In the genomic region with DNA sequence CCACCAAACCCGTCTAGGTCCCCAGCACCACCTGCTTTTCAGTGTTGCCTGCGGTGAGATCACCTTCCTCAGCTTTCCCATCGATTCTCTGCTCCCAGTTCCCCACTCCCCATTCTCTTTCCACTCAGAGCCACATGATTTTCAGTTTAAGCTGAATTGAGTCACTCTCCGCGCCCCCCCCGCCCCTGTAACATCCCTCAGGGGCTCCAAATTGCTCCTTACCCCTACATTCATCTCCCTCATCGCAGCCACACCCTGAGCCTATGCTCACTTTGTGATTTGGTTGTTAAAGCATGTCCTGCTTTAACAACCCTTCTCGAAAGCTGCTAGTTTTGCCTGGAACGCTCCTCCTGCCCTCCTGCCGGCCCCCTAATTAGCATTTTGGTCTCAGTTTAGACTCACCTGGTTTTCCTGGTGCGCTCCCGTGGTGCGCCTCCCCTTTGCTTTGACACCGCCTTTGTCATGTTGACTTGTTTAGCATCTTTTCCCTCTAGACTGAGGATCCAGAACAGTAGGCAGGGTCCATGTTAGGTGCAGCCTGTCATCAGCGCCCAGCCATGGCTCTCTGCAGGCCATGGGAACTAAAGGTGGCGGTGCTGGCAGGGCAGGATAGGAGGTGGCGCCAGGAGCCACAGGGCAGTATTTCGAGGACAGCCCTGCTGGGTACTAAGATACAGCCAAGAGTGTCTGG, we compare ENCODE assay signal across 10 cellular contexts.
A peak's percentile ranks its signal among the peaks of the same experiment; 100 is the strongest.
DNase-seq lines count a peak whose midpoint lies in the region; ATAC-seq and TF ChIP-seq lines count a peak whose summit lies in the region.
"Had no signal": no experiment of that assay in that cellular context is flagged by ENCODE, and none has a peak within 500 bp of the region (broad histone marks: within the 10 kb centered on the region; RNA-seq: fewer than 3 reads in every experiment).

No MANE protein-coding gene starts in this region.

- intact Hi-C loops in CD4-positive, alpha-beta T cell (cut with DNase I, micrococcal nuclease): loop anchor here (1.0 to 2.0 kb wide), 5 partner anchors 61 to 252 kb away; no protein-coding TSS in a partner anchor
- intact Hi-C loops in colonic mucosa (cut with DNase I): loop anchor here (2.0 kb wide), 2 partner anchors 61 to 251 kb away; a partner anchor contains a TSS

- WGBS in tibial nerve, 2 donors: 75 to 80% methylated on average over 18 of the region's 18 CpGs

- H3K27me3 Mint-ChIP-seq in CD4-positive, alpha-beta T cell: peaks cover 3% of the 10 kb centered on the region
- no peaks in the 10 kb centered on the region for H3K27me3 Mint-ChIP-seq in IgD-negative memory B cell

- CTCF ChIA-PET in CD4-positive, alpha-beta T cell (lab: Charles Lee): interaction anchor here (0.5 to 6.3 kb wide), 29 partner anchors 9 to 278 kb away, joined by 3 to 94 read pairs (median 5); a partner anchor contains a TSS

- H3K27ac ChIP-seq in CD4-positive, alpha-beta T cell (ENCODE audit: low read depth, low read length): no peak overlapping the region
- H3K27ac ChIP-seq in colonic mucosa (no peak overlapping the region), tibial nerve (no peak overlapping the region)
- H3K27ac ChIP-seq: testis had no signal

- no peak for TF ChIP-seq CTCF in CD4-positive, alpha-beta T cell (IDR thresholded peaks at IDR 0.05)
- TF ChIP-seq CTCF in colonic mucosa (IDR thresholded peaks at IDR 0.05) (no peak), omental fat pad (IDR thresholded peaks at IDR 0.05) (no peak), tibial nerve (IDR thresholded peaks at IDR 0.05) (no peak)

- POLR2A ChIA-PET in CD4-positive, alpha-beta T cell (lab: Charles Lee): interaction anchor here (0.8 to 2.8 kb wide), 9 partner anchors 25 to 278 kb away, joined by 3 to 38 read pairs (median 8); a partner anchor contains a TSS

- no peaks in the 10 kb centered on the region for H3K9me3 Mint-ChIP-seq in CD4-positive, alpha-beta T cell
- peaks cover 0 to 1% (median 0%) of the 10 kb centered on the region in 3 donors for H3K9me3 Mint-ChIP-seq in IgD-negative memory B cell

- TF ChIP-seq EP300 in tibial nerve (IDR thresholded peaks at IDR 0.05): no peak

- no peak for ATAC-seq in CD4-positive, alpha-beta T cell (ENCODE audit: poor library complexity)
- ATAC-seq in omental fat pad (ENCODE audit: low FRiP score) (peak; percentile 20), GM18502 (IDR thresholded peaks at IDR 0.05; ENCODE audit: poor library complexity, unreplicated experiment) (no peak)

- no peaks in the 10 kb centered on the region for H3K36me3 Mint-ChIP-seq in CD4-positive, alpha-beta T cell (ENCODE audit: low read depth)
- H3K36me3 Mint-ChIP-seq in IgD-negative memory B cell: no peaks in the 10 kb centered on the region
- H3K36me3 Mint-ChIP-seq: mesothelial cell of epicardium had no signal

- TF ChIP-seq POLR2A in tibial nerve (IDR thresholded peaks at IDR 0.05): no peak

- H3K4me3 Mint-ChIP-seq in CD4-positive, alpha-beta T cell: no peak overlapping the region
- peak overlapping the region in 3 of 4 donors; percentile 56 to 88 (median 57) for H3K4me3 Mint-ChIP-seq in IgD-negative memory B cell
- H3K4me3 Mint-ChIP-seq: mesothelial cell of epicardium had no signal

- no peak overlapping the region for H3K4me3 ChIP-seq in colonic mucosa
- H3K4me3 ChIP-seq in tibial nerve: peak overlapping the region in 2 of 4 donors; percentile 20 to 32
- H3K4me3 ChIP-seq: testis had no signal

- no peaks in the 10 kb centered on the region for H3K27me3 ChIP-seq in CD4-positive, alpha-beta T cell (ENCODE audit: control insufficient read depth, insufficient read depth, low read length)
- H3K27me3 ChIP-seq in colonic mucosa (no peaks in the 10 kb centered on the region), tibial nerve (no peaks in the 10 kb centered on the region)
- H3K27me3 ChIP-seq: testis had no signal

- peaks cover 23% of the 10 kb centered on the region for H3K4me1 Mint-ChIP-seq in CD4-positive, alpha-beta T cell (ENCODE audit: low read depth)
- H3K4me1 Mint-ChIP-seq in IgD-negative memory B cell: peaks cover 7 to 15% (median 13%) of the 10 kb centered on the region in 3 donors

- peak overlapping the region; percentile 30 to 44 for H3K9ac ChIP-seq in colonic mucosa (ENCODE audit: low read depth in 2 of 2, low read length in 2 of 2)

- no peak for DNase-seq in CD4-positive, alpha-beta T cell
- DNase-seq in colonic mucosa: no peak
- no peak for DNase-seq in omental fat pad (ENCODE audit: low spot score)
- DNase-seq in tibial nerve (ENCODE audit: low spot score in 2 of 2): no peak
- no peak for DNase-seq in A172 (ENCODE audit: low spot score)
- DNase-seq in NCI-H2171 (lab: John Stamatoyannopoulos, UW): no peak

- no peaks in the 10 kb centered on the region for H3K9me3 ChIP-seq in CD4-positive, alpha-beta T cell (ENCODE audit: control insufficient read depth, low read length)
- no peaks in the 10 kb centered on the region for H3K9me3 ChIP-seq in colonic mucosa
- no peaks in the 10 kb centered on the region for H3K9me3 ChIP-seq in tibial nerve
- H3K9me3 ChIP-seq: testis had no signal

- H3K27ac Mint-ChIP-seq in CD4-positive, alpha-beta T cell: peak overlapping the region; percentile 49
- peak overlapping the region in 2 of 3 donors; percentile 73 to 82 for H3K27ac Mint-ChIP-seq in IgD-negative memory B cell
- H3K27ac Mint-ChIP-seq: mesothelial cell of epicardium had no signal

- H3K4me1 ChIP-seq in colonic mucosa (no peaks in the 10 kb centered on the region), tibial nerve (peaks cover 0 to 12% (median 2%) of the 10 kb centered on the region in 4 donors)
- H3K4me1 ChIP-seq: testis had no signal

- H3K36me3 ChIP-seq in colonic mucosa (no peaks in the 10 kb centered on the region), tibial nerve (no peaks in the 10 kb centered on the region)
